ENCODE assay signal across 21 cellular contexts in genomic region chr17:42081516-42082129, GRCh38. TPM values are rescaled to one million over a fixed set of nuclear protein-coding genes. Genes with fewer than 3 reads are reported as not detected.
DNase-seq lines count a peak whose midpoint lies in the region; ATAC-seq, FAIRE-seq and TF ChIP-seq lines count a peak whose summit lies in the region.
"Had no signal": no experiment of that assay in that cellular context is flagged by ENCODE, and none has a peak within 500 bp of the region (broad histone marks: within the 10 kb centered on the region; RNA-seq: fewer than 3 reads in every experiment).

No MANE protein-coding gene starts in this region.

- H3K36me3 Mint-ChIP-seq in activated CD4-positive, alpha-beta memory T cell treated with anti-CD3 and anti-CD28 coated beads, Interleukin-2, amount 10 ng/mL, durations not matched to agents 7 days and 5 days (ENCODE audit: low read depth), result no peaks in the 10 kb centered on the region
- H3K36me3 Mint-ChIP-seq: IgD-negative memory B cell had no signal

- H3K9me3 Mint-ChIP-seq in activated CD4-positive, alpha-beta memory T cell treated with anti-CD3 and anti-CD28 coated beads, Interleukin-2, amount 10 ng/mL, durations not matched to agents 7 days and 5 days, result no peaks in the 10 kb centered on the region
- H3K9me3 Mint-ChIP-seq: CD4-positive, alpha-beta T cell; IgD-negative memory B cell had no signal

- CTCF ChIA-PET in RWPE1 (lab: Yijun Ruan, JAX), result no interaction called here
- CTCF ChIA-PET in HepG2 (lab: Yijun Ruan, JAX; ENCODE audit: low intra/inter-chr PET ratio, low total read pairs), result no interaction called here
- CTCF ChIA-PET in activated CD4-positive, alpha-beta memory T cell treated with anti-CD3 and anti-CD28 coated beads, Interleukin-2, amount 10 ng/mL, durations not matched to agents 7 days and 5 days (lab: Charles Lee), result no interaction called here

- H3K4me1 ChIP-seq in HepG2 (ENCODE audit: insufficient read depth, low read length) (peaks cover 50% of the 10 kb centered on the region), uterus (no peaks in the 10 kb centered on the region)

- no peaks in the 10 kb centered on the region for H4K20me1 ChIP-seq in HepG2 (ENCODE audit: insufficient read depth, low read length)
- H4K20me1 ChIP-seq: BLaER1 had no signal

- H3K27me3 ChIP-seq in HepG2 (ENCODE audit: control insufficient read depth in 1 of 2, insufficient read depth in 2 of 2, low read length in 2 of 2) (peaks cover 0 to 4% of the 10 kb centered on the region in 2 experiments; a peak in 1 of 5 replicates), uterus (no peaks in the 10 kb centered on the region)
- H3K27me3 ChIP-seq: BLaER1, MG63 had no signal

- H3K4me2 ChIP-seq in HepG2 (ENCODE audit: low read depth, low read length), result no peak overlapping the region
- H3K4me2 ChIP-seq: BLaER1, SK-N-SH had no signal

- no peak overlapping the region for H3K9ac ChIP-seq in HepG2 (ENCODE audit: insufficient read depth, low read depth, low read length)
- H3K9ac ChIP-seq: BLaER1, SK-N-SH had no signal

- no peaks in the 10 kb centered on the region for H3K79me2 ChIP-seq in HepG2 (ENCODE audit: insufficient read depth, low read length)

- TF ChIP-seq POLR2A in HepG2 (IDR thresholded peaks at IDR 0.05; ENCODE audit: insufficient read depth in 1 of 2, low read depth in 2 of 2, low read length in 2 of 2), result no peak
- TF ChIP-seq POLR2A in uterus (IDR thresholded peaks at IDR 0.05), result no peak

- TF ChIP-seq RAD21 in HepG2 (CRISPR knock-in tag; IDR thresholded peaks at IDR 0.05), result no peak

- DNase-seq in RWPE1 (ENCODE audit: low spot score), result no peak
- DNase-seq in HepG2 (ENCODE audit: low spot score), result no peak
- DNase-seq in uterus, result no peak
- DNase-seq in activated CD4-positive, alpha-beta memory T cell treated with anti-CD3 and anti-CD28 coated beads, Interleukin-2, amount 10 ng/mL, durations not matched to agents 7 days and 5 days, result no peak
- DNase-seq in SIG-M5 (lab: John Stamatoyannopoulos, UW), result no peak
- DNase-seq: CD4-positive, alpha-beta T cell; COR-L47; DMS79; H7; Karpas-422; NCI-H1417 treated with DMSO at 0.1 percent for 48 hours; NCI-H187; NCI-H446 treated with DMSO at 0.1 percent for 48 hours; NCI-H526 treated with DMSO at 0.1 percent for 48 hours; OCI-M1; Right ventricle myocardium superior; SK-N-SH had no signal

- BruUV-seq in HepG2 (replicated peaks; lab: Mats Ljungman, UMichigan), result no TSS peak

- H2AFZ ChIP-seq in HepG2 (ENCODE audit: low read length), result no peak overlapping the region

- H3K9me3 ChIP-seq in HepG2 (ENCODE audit: low read length) (no peaks in the 10 kb centered on the region), uterus (no peaks in the 10 kb centered on the region)
- H3K9me3 ChIP-seq: BLaER1, MG63, SK-N-SH had no signal

- TF ChIP-seq EP300 in HepG2 (IDR thresholded peaks at IDR 0.05; ENCODE audit: low read depth in 2 of 2, low read length in 2 of 2) (no peak), HepG2 (CRISPR knock-in tag; IDR thresholded peaks at IDR 0.05; ENCODE audit: borderline replicate concordance) (no peak)

- H3K27me3 Mint-ChIP-seq in activated CD4-positive, alpha-beta memory T cell treated with anti-CD3 and anti-CD28 coated beads, Interleukin-2, amount 10 ng/mL, durations not matched to agents 7 days and 5 days, result no peaks in the 10 kb centered on the region
- H3K27me3 Mint-ChIP-seq: IgD-negative memory B cell had no signal

- POLR2A ChIA-PET in RWPE1 (lab: Yijun Ruan, JAX; ENCODE audit: low non-redundant PET), result no interaction called here
- POLR2A ChIA-PET in HepG2 (lab: Yijun Ruan, JAX), result no interaction called here
- POLR2A ChIA-PET in activated CD4-positive, alpha-beta memory T cell treated with anti-CD3 and anti-CD28 coated beads, Interleukin-2, amount 10 ng/mL, durations not matched to agents 7 days and 5 days (lab: Charles Lee), result no interaction called here

- no peak overlapping the region for H3K27ac Mint-ChIP-seq in activated CD4-positive, alpha-beta memory T cell treated with anti-CD3 and anti-CD28 coated beads, Interleukin-2, amount 10 ng/mL, durations not matched to agents 7 days and 5 days
- H3K27ac Mint-ChIP-seq: CD4-positive, alpha-beta T cell; IgD-negative memory B cell had no signal

- H3K36me3 ChIP-seq in HepG2 (replicated peaks in 1 of 2; ENCODE audit: control insufficient read depth in 1 of 2, insufficient read depth in 2 of 2, low read length in 2 of 2) (no peaks in the 10 kb centered on the region), uterus (no peaks in the 10 kb centered on the region)
- H3K36me3 ChIP-seq: BLaER1, MG63 had no signal

- TF ChIP-seq CTCF in RWPE1 (conservative IDR thresholded peaks at IDR 0.05; ENCODE audit: low read depth) (no peak), HepG2 (CRISPR knock-in tag; IDR thresholded peaks at IDR 0.05) (no peak), uterus (IDR thresholded peaks at IDR 0.05) (no peak)

- no peak overlapping the region for H3K4me3 ChIP-seq in HepG2 (replicated peaks in 1 of 3; ENCODE audit: insufficient read depth in 1 of 3, low read depth in 2 of 3, low read length in 3 of 3)
- no peak overlapping the region for H3K4me3 ChIP-seq in uterus
- H3K4me3 ChIP-seq: BLaER1, MG63 had no signal

- WGBS in HepG2 (ENCODE audit: low lambda C conversion rate), result 59% methylated on average over 9 of the region's 9 CpGs

- H3K27ac ChIP-seq in RWPE1 (0 out of 2 replicates have a peak overlapping the region, but pooled peaks have one; percentile 3), HepG2 (ENCODE audit: extremely low read length, insufficient read depth, low read length) (no peak overlapping the region), uterus (no peak overlapping the region)
- H3K27ac ChIP-seq: BLaER1 had no signal

- in situ Hi-C loops in HepG2 (cut with HindIII; ENCODE audit: extremely low pct_ligation_motif_present, low pct_unique_long_range_greater_than_20kb), result no loop called here

- intact Hi-C loops in HepG2 (cut with micrococcal nuclease; ENCODE audit: unreplicated experiment), result no loop called here
- intact Hi-C loops in uterus (cut with DNase I; ENCODE audit: low total_unique reads), result no loop called here

- H3K4me3 Mint-ChIP-seq in activated CD4-positive, alpha-beta memory T cell treated with anti-CD3 and anti-CD28 coated beads, Interleukin-2, amount 10 ng/mL, durations not matched to agents 7 days and 5 days, result no peak overlapping the region
- H3K4me3 Mint-ChIP-seq: CD4-positive, alpha-beta T cell; IgD-negative memory B cell had no signal

- no peak for FAIRE-seq in HepG2 (lab: Jason Lieb, UNC)
- FAIRE-seq: RCC 7860 had no signal

- peak; percentile 45 for ATAC-seq in HepG2

- H3K4me1 Mint-ChIP-seq in activated CD4-positive, alpha-beta memory T cell treated with anti-CD3 and anti-CD28 coated beads, Interleukin-2, amount 10 ng/mL, durations not matched to agents 7 days and 5 days, result no peaks in the 10 kb centered on the region
- H3K4me1 Mint-ChIP-seq: IgD-negative memory B cell had no signal

RNA-seq across cellular contexts. Expression of gene ZNF385C, which starts 16.6 kb away (rescaled TPM):
- total RNA-seq in HepG2 (2016; rRNA removed; fragmentation: Illumina TruSeq; extraction: Trizol) (2.3 TPM in 2 replicates), uterus (1 to 10 TPM in 1 of 4 donors, under 1 TPM in 1, not detected in 2; 0.48 to 1.0 TPM)
- total RNA-seq in HepG2 (2016; cell fraction: cytosol; rRNA removed; fragmentation: Illumina TruSeq; extraction: Trizol; ENCODE audit: low read depth), result 0.40 and 0.71 TPM in 2 replicates
- total RNA-seq in HepG2 (2016; cell fraction: insoluble cytoplasmic fraction; rRNA removed; fragmentation: Illumina TruSeq; extraction: Trizol), result 1.8 and 2.2 TPM in 2 replicates
- 1.9 and 2.0 TPM in 2 replicates for total RNA-seq in HepG2 (2016; cell fraction: membrane; rRNA removed; fragmentation: Illumina TruSeq; extraction: Trizol)
- total RNA-seq in HepG2 (2016; cell fraction: nucleus; rRNA removed; fragmentation: Illumina TruSeq; extraction: Trizol), result 0.97 and 1.3 TPM in 2 replicates
- 5.8 and 6.1 TPM in 2 replicates for polyA plus RNA-seq in HepG2 (2011; rRNA removed)
- polyA plus RNA-seq in HepG2 (2011; cell fraction: cytosol; rRNA removed), result 5.6 and 6.2 TPM in 2 replicates
- polyA plus RNA-seq in HepG2 (2011; cell fraction: nucleus; rRNA removed), result 5.3 and 5.6 TPM in 2 replicates
- 1.7 and 2.5 TPM in 2 replicates for polyA plus RNA-seq in HepG2 (2012)
- 1.2 and 1.3 TPM in 2 replicates for polyA plus RNA-seq in HepG2 (2016; cell fraction: cytosol; fragmentation: Illumina TruSeq; extraction: Trizol; ENCODE audit: low read depth)
- polyA plus RNA-seq in HepG2 (2016; cell fraction: insoluble cytoplasmic fraction; fragmentation: Illumina TruSeq; extraction: Trizol; ENCODE audit: low read depth), result 5.4 TPM in 2 replicates
- polyA plus RNA-seq in HepG2 (2016; cell fraction: membrane; fragmentation: Illumina TruSeq; extraction: Trizol; ENCODE audit: low read depth), result 3.7 and 3.8 TPM in 2 replicates
- polyA plus RNA-seq in HepG2 (2016; cell fraction: nucleus; fragmentation: Illumina TruSeq; extraction: Trizol; ENCODE audit: insufficient read depth, low read depth), result 4.1 and 4.5 TPM in 2 replicates
- 0.35 and 3.6 TPM in 2 replicates for polyA minus RNA-seq in HepG2 (2011; rRNA and poly(A)+ RNA removed; ENCODE audit: low replicate concordance)
- 1.4 and 2.5 TPM in 2 replicates for polyA minus RNA-seq in HepG2 (2011; cell fraction: cytosol; rRNA and poly(A)+ RNA removed)
- polyA minus RNA-seq in HepG2 (2011; cell fraction: nucleus; rRNA and poly(A)+ RNA removed), result 0.52 and 0.99 TPM in 2 replicates
- total RNA-seq in activated CD4-positive, alpha-beta memory T cell treated with anti-CD3 and anti-CD28 coated beads, Interleukin-2, amount 10 ng/mL, durations not matched to agents 7 days and 5 days, result not detected

RNA-seq across cellular contexts. Expression of gene DHX58, which starts 30.9 kb away (rescaled TPM):
- total RNA-seq in HepG2 (2016; rRNA removed; fragmentation: Illumina TruSeq; extraction: Trizol) (3.9 and 6.7 TPM in 2 replicates), uterus (10 to 100 TPM; 12.9 to 21.3 (median 16.2) TPM)
- total RNA-seq in HepG2 (2016; cell fraction: cytosol; rRNA removed; fragmentation: Illumina TruSeq; extraction: Trizol; ENCODE audit: low read depth), result 1.6 TPM in 2 replicates
- total RNA-seq in HepG2 (2016; cell fraction: insoluble cytoplasmic fraction; rRNA removed; fragmentation: Illumina TruSeq; extraction: Trizol), result 4.7 and 7.5 TPM in 2 replicates
- 2.1 and 3.5 TPM in 2 replicates for total RNA-seq in HepG2 (2016; cell fraction: membrane; rRNA removed; fragmentation: Illumina TruSeq; extraction: Trizol)
- 6.4 and 10.0 TPM in 2 replicates for total RNA-seq in HepG2 (2016; cell fraction: nucleus; rRNA removed; fragmentation: Illumina TruSeq; extraction: Trizol)
- polyA plus RNA-seq in HepG2 (2011; rRNA removed), result 7.8 and 13.5 TPM in 2 replicates
- 5.7 TPM in 2 replicates for polyA plus RNA-seq in HepG2 (2011; cell fraction: cytosol; rRNA removed)
- 29.5 and 34.5 TPM in 2 replicates for polyA plus RNA-seq in HepG2 (2011; cell fraction: nucleus; rRNA removed)
- polyA plus RNA-seq in HepG2 (2012), result 4.3 and 5.5 TPM in 2 replicates
- polyA plus RNA-seq in HepG2 (2016; cell fraction: cytosol; fragmentation: Illumina TruSeq; extraction: Trizol; ENCODE audit: low read depth), result 0.87 and 1.1 TPM in 2 replicates
- 3.0 and 5.2 TPM in 2 replicates for polyA plus RNA-seq in HepG2 (2016; cell fraction: insoluble cytoplasmic fraction; fragmentation: Illumina TruSeq; extraction: Trizol; ENCODE audit: low read depth)
- polyA plus RNA-seq in HepG2 (2016; cell fraction: membrane; fragmentation: Illumina TruSeq; extraction: Trizol; ENCODE audit: low read depth), result 1.7 and 1.9 TPM in 2 replicates
- polyA plus RNA-seq in HepG2 (2016; cell fraction: nucleus; fragmentation: Illumina TruSeq; extraction: Trizol; ENCODE audit: insufficient read depth, low read depth), result 16.3 and 17.6 TPM in 2 replicates
- 0.58 and 15.8 TPM in 2 replicates for polyA minus RNA-seq in HepG2 (2011; rRNA and poly(A)+ RNA removed; ENCODE audit: low replicate concordance)
- 1.7 and 2.0 TPM in 2 replicates for polyA minus RNA-seq in HepG2 (2011; cell fraction: cytosol; rRNA and poly(A)+ RNA removed)
- 6.4 and 9.6 TPM in 2 replicates for polyA minus RNA-seq in HepG2 (2011; cell fraction: nucleus; rRNA and poly(A)+ RNA removed)
- 10 to 100 TPM; 97.0 to 97.3 TPM for total RNA-seq in activated CD4-positive, alpha-beta memory T cell treated with anti-CD3 and anti-CD28 coated beads, Interleukin-2, amount 10 ng/mL, durations not matched to agents 7 days and 5 days

RNA-seq across cellular contexts. Expression of gene C17orf113, which starts 31.2 kb away (rescaled TPM):
- total RNA-seq in HepG2 (2016; rRNA removed; fragmentation: Illumina TruSeq; extraction: Trizol), result 0.83 and 1.1 TPM in 2 replicates
- total RNA-seq in HepG2 (2016; cell fraction: cytosol; rRNA removed; fragmentation: Illumina TruSeq; extraction: Trizol; ENCODE audit: low read depth), result 0.09 and 0.10 TPM in 2 replicates
- total RNA-seq in HepG2 (2016; cell fraction: insoluble cytoplasmic fraction; rRNA removed; fragmentation: Illumina TruSeq; extraction: Trizol), result 0.67 and 0.91 TPM in 2 replicates
- 0.28 and 0.34 TPM in 2 replicates for total RNA-seq in HepG2 (2016; cell fraction: membrane; rRNA removed; fragmentation: Illumina TruSeq; extraction: Trizol)
- total RNA-seq in HepG2 (2016; cell fraction: nucleus; rRNA removed; fragmentation: Illumina TruSeq; extraction: Trizol), result 0.81 TPM in 2 replicates
- 0.87 and 1.4 TPM in 2 replicates for polyA plus RNA-seq in HepG2 (2011; rRNA removed)
- polyA plus RNA-seq in HepG2 (2011; cell fraction: cytosol; rRNA removed), result 0.77 and 0.94 TPM in 2 replicates
- 1.7 and 2.6 TPM in 2 replicates for polyA plus RNA-seq in HepG2 (2011; cell fraction: nucleus; rRNA removed)
- polyA plus RNA-seq in HepG2 (2012), result 0.81 and 0.91 TPM in 2 replicates
- 0.05 TPM in 1 of 2 replicates, not detected in the other for polyA plus RNA-seq in HepG2 (2016; cell fraction: cytosol; fragmentation: Illumina TruSeq; extraction: Trizol; ENCODE audit: low read depth)
- 0.34 and 0.68 TPM in 2 replicates for polyA plus RNA-seq in HepG2 (2016; cell fraction: insoluble cytoplasmic fraction; fragmentation: Illumina TruSeq; extraction: Trizol; ENCODE audit: low read depth)
- 0.08 and 0.13 TPM in 2 replicates for polyA plus RNA-seq in HepG2 (2016; cell fraction: membrane; fragmentation: Illumina TruSeq; extraction: Trizol; ENCODE audit: low read depth)
- 1.6 and 1.7 TPM in 2 replicates for polyA plus RNA-seq in HepG2 (2016; cell fraction: nucleus; fragmentation: Illumina TruSeq; extraction: Trizol; ENCODE audit: insufficient read depth, low read depth)
- polyA minus RNA-seq in HepG2 (2011; rRNA and poly(A)+ RNA removed; ENCODE audit: low replicate concordance), result 0.56 and 2.3 TPM in 2 replicates
- 0.79 and 0.89 TPM in 2 replicates for polyA minus RNA-seq in HepG2 (2011; cell fraction: cytosol; rRNA and poly(A)+ RNA removed)
- polyA minus RNA-seq in HepG2 (2011; cell fraction: nucleus; rRNA and poly(A)+ RNA removed), result 0.77 and 1.1 TPM in 2 replicates
- total RNA-seq in uterus, result 1 to 10 TPM in 2 of 4 donors, under 1 TPM in 1, not detected in 1; 0.77 to 3.3 (median 2.1) TPM
- under 1 TPM in 1 of 2 experiments, not detected in 1; 0.05 TPM for total RNA-seq in activated CD4-positive, alpha-beta memory T cell treated with anti-CD3 and anti-CD28 coated beads, Interleukin-2, amount 10 ng/mL, durations not matched to agents 7 days and 5 days

RNA-seq across cellular contexts. Expression of gene KAT2A, which starts 39.5 kb away (rescaled TPM):
- total RNA-seq in HepG2 (2016; rRNA removed; fragmentation: Illumina TruSeq; extraction: Trizol), result 20.2 and 29.1 TPM in 2 replicates
- total RNA-seq in HepG2 (2016; cell fraction: cytosol; rRNA removed; fragmentation: Illumina TruSeq; extraction: Trizol; ENCODE audit: low read depth), result 4.7 and 4.9 TPM in 2 replicates
- 16.6 and 30.9 TPM in 2 replicates for total RNA-seq in HepG2 (2016; cell fraction: insoluble cytoplasmic fraction; rRNA removed; fragmentation: Illumina TruSeq; extraction: Trizol)
- 7.0 and 9.1 TPM in 2 replicates for total RNA-seq in HepG2 (2016; cell fraction: membrane; rRNA removed; fragmentation: Illumina TruSeq; extraction: Trizol)
- total RNA-seq in HepG2 (2016; cell fraction: nucleus; rRNA removed; fragmentation: Illumina TruSeq; extraction: Trizol), result 51.9 and 59.6 TPM in 2 replicates
- 90.4 and 126 TPM in 2 replicates for polyA plus RNA-seq in HepG2 (2011; rRNA removed)
- polyA plus RNA-seq in HepG2 (2011; cell fraction: cytosol; rRNA removed), result 13.5 and 18.5 TPM in 2 replicates
- 978 and 1,153 TPM in 2 replicates for polyA plus RNA-seq in HepG2 (2011; cell fraction: nucleus; rRNA removed)
- 38.7 and 62.0 TPM in 2 replicates for polyA plus RNA-seq in HepG2 (2012)
- 3.5 and 4.1 TPM in 2 replicates for polyA plus RNA-seq in HepG2 (2016; cell fraction: cytosol; fragmentation: Illumina TruSeq; extraction: Trizol; ENCODE audit: low read depth)
- polyA plus RNA-seq in HepG2 (2016; cell fraction: insoluble cytoplasmic fraction; fragmentation: Illumina TruSeq; extraction: Trizol; ENCODE audit: low read depth), result 24.7 and 33.4 TPM in 2 replicates
- polyA plus RNA-seq in HepG2 (2016; cell fraction: membrane; fragmentation: Illumina TruSeq; extraction: Trizol; ENCODE audit: low read depth), result 7.9 and 9.2 TPM in 2 replicates
- polyA plus RNA-seq in HepG2 (2016; cell fraction: nucleus; fragmentation: Illumina TruSeq; extraction: Trizol; ENCODE audit: insufficient read depth, low read depth), result 347 and 353 TPM in 2 replicates
- 33.5 and 71.7 TPM in 2 replicates for polyA minus RNA-seq in HepG2 (2011; rRNA and poly(A)+ RNA removed; ENCODE audit: low replicate concordance)
- 7.8 and 9.6 TPM in 2 replicates for polyA minus RNA-seq in HepG2 (2011; cell fraction: cytosol; rRNA and poly(A)+ RNA removed)
- 54.6 and 61.9 TPM in 2 replicates for polyA minus RNA-seq in HepG2 (2011; cell fraction: nucleus; rRNA and poly(A)+ RNA removed)
- 10 to 100 TPM; 20.9 to 80.9 (median 39.2) TPM for total RNA-seq in uterus
- total RNA-seq in activated CD4-positive, alpha-beta memory T cell treated with anti-CD3 and anti-CD28 coated beads, Interleukin-2, amount 10 ng/mL, durations not matched to agents 7 days and 5 days, result 10 to 100 TPM; 25.7 to 26.7 TPM

RNA-seq across cellular contexts. Expression of gene HSPB9, which starts 41.0 kb away (rescaled TPM):
- total RNA-seq in HepG2 (2016; rRNA removed; fragmentation: Illumina TruSeq; extraction: Trizol) (0.13 and 0.24 TPM in 2 replicates), uterus (under 1 TPM in 1 of 4 donors, not detected in 3; 0.28 TPM)
- not detected in 2 replicates for total RNA-seq in HepG2 (2016; cell fraction: cytosol; rRNA removed; fragmentation: Illumina TruSeq; extraction: Trizol; ENCODE audit: low read depth)
- total RNA-seq in HepG2 (2016; cell fraction: insoluble cytoplasmic fraction; rRNA removed; fragmentation: Illumina TruSeq; extraction: Trizol), result 0.09 and 0.24 TPM in 2 replicates
- 0.14 and 0.19 TPM in 2 replicates for total RNA-seq in HepG2 (2016; cell fraction: membrane; rRNA removed; fragmentation: Illumina TruSeq; extraction: Trizol)
- 0.25 TPM in 1 of 2 replicates, not detected in the other for total RNA-seq in HepG2 (2016; cell fraction: nucleus; rRNA removed; fragmentation: Illumina TruSeq; extraction: Trizol)
- polyA plus RNA-seq in HepG2 (2011; rRNA removed), result 0.05 and 0.31 TPM in 2 replicates
- 0.07 and 0.10 TPM in 2 replicates for polyA plus RNA-seq in HepG2 (2011; cell fraction: cytosol; rRNA removed)
- polyA plus RNA-seq in HepG2 (2011; cell fraction: nucleus; rRNA removed), result 0.66 and 1.2 TPM in 2 replicates
- polyA plus RNA-seq in HepG2 (2012), result 0.28 and 0.44 TPM in 2 replicates
- polyA plus RNA-seq in HepG2 (2016; cell fraction: cytosol; fragmentation: Illumina TruSeq; extraction: Trizol; ENCODE audit: low read depth), result not detected in 2 replicates
- polyA plus RNA-seq in HepG2 (2016; cell fraction: insoluble cytoplasmic fraction; fragmentation: Illumina TruSeq; extraction: Trizol; ENCODE audit: low read depth), result not detected in 2 replicates
- 0.09 and 0.14 TPM in 2 replicates for polyA plus RNA-seq in HepG2 (2016; cell fraction: membrane; fragmentation: Illumina TruSeq; extraction: Trizol; ENCODE audit: low read depth)
- 0.55 and 0.56 TPM in 2 replicates for polyA plus RNA-seq in HepG2 (2016; cell fraction: nucleus; fragmentation: Illumina TruSeq; extraction: Trizol; ENCODE audit: insufficient read depth, low read depth)
- polyA minus RNA-seq in HepG2 (2011; rRNA and poly(A)+ RNA removed; ENCODE audit: low replicate concordance), result 0.22 TPM in 1 of 2 replicates, not detected in the other
- not detected in 2 replicates for polyA minus RNA-seq in HepG2 (2011; cell fraction: cytosol; rRNA and poly(A)+ RNA removed)
- not detected in 2 replicates for polyA minus RNA-seq in HepG2 (2011; cell fraction: nucleus; rRNA and poly(A)+ RNA removed)
- under 1 TPM in 1 of 2 experiments, not detected in 1; 0.18 TPM for total RNA-seq in activated CD4-positive, alpha-beta memory T cell treated with anti-CD3 and anti-CD28 coated beads, Interleukin-2, amount 10 ng/mL, durations not matched to agents 7 days and 5 days
- total RNA-seq: CD4-positive, alpha-beta T cell had no signal

Comparison
In these comparisons a context has a peak if more than half of its experiments do, and no peak if none do; other contexts are left out.
1. RNA of gene DHX58, which starts 30.9 kb away (total RNA-seq): 97.0 to 97.3 TPM in activated CD4-positive, alpha-beta memory T cell treated with anti-CD3 and anti-CD28 coated beads, Interleukin-2, amount 10 ng/mL, durations not matched to agents 7 days and 5 days; 12.9 to 21.3 TPM in uterus and 1.6 to 10.0 TPM in HepG2; every median in the first group is over 4 times any median in the second.